In genomic region chr2:73091696-73092095, GRCh38 we compare ENCODE assay signal across 23 cellular contexts. TPM values are rescaled to one million over a fixed set of nuclear protein-coding genes. Genes with fewer than 3 reads are reported as not detected.
DNase-seq lines count a peak whose midpoint lies in the region; ATAC-seq and TF ChIP-seq lines count a peak whose summit lies in the region.
"Had no signal": no experiment of that assay in that cellular context is flagged by ENCODE, and none has a peak within 500 bp of the region (broad histone marks: within the 10 kb centered on the region; RNA-seq: fewer than 3 reads in every experiment).

No MANE protein-coding gene starts in this region.

- H3K79me2 ChIP-seq in parathyroid adenoma: peaks cover 96% of the 10 kb centered on the region

- DNase-seq in D341Med (ENCODE audit: low spot score) (peak; percentile 48), NCI-H1694 (lab: John Stamatoyannopoulos, UW) (peak; percentile 24), chondrocyte (ENCODE audit: low spot score) (peak; percentile 59), esophagus squamous epithelium (lab: John Stamatoyannopoulos, UW) (no peak), left colon (no peak)
- DNase-seq: activated CD4-positive, alpha-beta T cell treated with anti-CD3 and anti-CD28 coated beads, Interleukin-2, amount 10 ng/mL, durations not matched to agents 24 days and 14 days; activated naive CD4-positive, alpha-beta T cell treated with anti-CD3 and anti-CD28 coated beads, Interleukin-2, amount 10 ng/mL, durations not matched to agents 7 days and 5 days; amniotic stem cell; Calu3; dermis blood vessel endothelial cell; glutamatergic neuron; NCI-H510A; stimulated activated CD4-positive, alpha-beta T cell treated with anti-CD3 and anti-CD28 coated beads, Interleukin-2, amount 100 ng/mL, for 48 hours; uterus had no signal

- H3K36me3 ChIP-seq in parathyroid adenoma (ENCODE audit: control insufficient read depth, insufficient read depth, low read length) (no peaks in the 10 kb centered on the region), esophagus squamous epithelium (peaks cover 4 to 23% (median 12%) of the 10 kb centered on the region in 3 donors)
- H3K36me3 ChIP-seq: cardiac muscle cell, uterus had no signal

- H3K9me3 ChIP-seq in parathyroid adenoma (ENCODE audit: control insufficient read depth, low read length): no peaks in the 10 kb centered on the region
- no peaks in the 10 kb centered on the region for H3K9me3 ChIP-seq in esophagus squamous epithelium
- H3K9me3 ChIP-seq: suprapubic skin, uterus had no signal

- no peaks in the 10 kb centered on the region for H3K9me3 Mint-ChIP-seq in chondrocyte (ENCODE audit: low read depth)
- H3K9me3 Mint-ChIP-seq: activated CD4-positive, alpha-beta T cell treated with anti-CD3 and anti-CD28 coated beads, Interleukin-2, amount 10 ng/mL, durations not matched to agents 24 days and 14 days; activated naive CD4-positive, alpha-beta T cell treated with anti-CD3 and anti-CD28 coated beads, Interleukin-2, amount 10 ng/mL, durations not matched to agents 7 days and 5 days; stimulated activated memory B cell treated with anti-CD40 and anti-IgM and Interleukin-4, amounts not matched to agents 10 μg/mL and 1 μg/mL and 100 μg/mL, for 72 hours; T-helper 2 cell treated with Interferon-gamma antibody and Interleukin-4, amounts not matched to agents 5 μg/mL and 100 μg/mL, for 36 hours had no signal

- H3K27me3 ChIP-seq in parathyroid adenoma (ENCODE audit: control insufficient read depth, insufficient read depth, low read length): no peaks in the 10 kb centered on the region
- no peaks in the 10 kb centered on the region for H3K27me3 ChIP-seq in esophagus squamous epithelium
- H3K27me3 ChIP-seq: suprapubic skin, uterus had no signal

- intact Hi-C loops in esophagus squamous epithelium (cut with DNase I): no loop called here
- intact Hi-C loops in left colon (cut with DNase I, micrococcal nuclease): loop anchor here in 1 of 2 donors (10.0 kb wide), 1 partner anchor 63 kb away; no protein-coding TSS in a partner anchor

- H3K27ac ChIP-seq in parathyroid adenoma: peak overlapping the region; percentile 94
- H3K27ac ChIP-seq in esophagus squamous epithelium: no peak overlapping the region
- H3K27ac ChIP-seq: C4-2B, cardiac muscle cell, skin epidermis, suprapubic skin, VCaP had no signal

- no peak overlapping the region for H3K4me3 Mint-ChIP-seq in chondrocyte (ENCODE audit: unreplicated experiment)
- H3K4me3 Mint-ChIP-seq: activated CD4-positive, alpha-beta T cell treated with anti-CD3 and anti-CD28 coated beads, Interleukin-2, amount 10 ng/mL, durations not matched to agents 24 days and 14 days; activated naive CD4-positive, alpha-beta T cell treated with anti-CD3 and anti-CD28 coated beads, Interleukin-2, amount 10 ng/mL, durations not matched to agents 7 days and 5 days; stimulated activated memory B cell treated with anti-CD40 and anti-IgM and Interleukin-4, amounts not matched to agents 10 μg/mL and 1 μg/mL and 100 μg/mL, for 72 hours; T-helper 2 cell treated with Interferon-gamma antibody and Interleukin-4, amounts not matched to agents 5 μg/mL and 100 μg/mL, for 36 hours had no signal

- peaks cover 2% of the 10 kb centered on the region for H3K36me3 Mint-ChIP-seq in chondrocyte (ENCODE audit: low read depth)
- H3K36me3 Mint-ChIP-seq: stimulated activated memory B cell treated with anti-CD40 and anti-IgM and Interleukin-4, amounts not matched to agents 10 μg/mL and 1 μg/mL and 100 μg/mL, for 72 hours had no signal

- H2AFZ ChIP-seq in parathyroid adenoma: no peak overlapping the region

- no peak for TF ChIP-seq POLR2A in esophagus squamous epithelium (IDR thresholded peaks at IDR 0.05)

- H3K4me3 ChIP-seq in parathyroid adenoma (ENCODE audit: low read depth, low read length) (no peak overlapping the region), esophagus squamous epithelium (no peak overlapping the region)
- H3K4me3 ChIP-seq: cardiac muscle cell, skin epidermis, suprapubic skin, uterus had no signal

- H3K27ac Mint-ChIP-seq in chondrocyte (ENCODE audit: unreplicated experiment): peak overlapping the region; percentile 77
- H3K27ac Mint-ChIP-seq: activated CD4-positive, alpha-beta T cell treated with anti-CD3 and anti-CD28 coated beads, Interleukin-2, amount 10 ng/mL, durations not matched to agents 24 days and 14 days; activated naive CD4-positive, alpha-beta T cell treated with anti-CD3 and anti-CD28 coated beads, Interleukin-2, amount 10 ng/mL, durations not matched to agents 7 days and 5 days; stimulated activated memory B cell treated with anti-CD40 and anti-IgM and Interleukin-4, amounts not matched to agents 10 μg/mL and 1 μg/mL and 100 μg/mL, for 72 hours; T-helper 2 cell treated with Interferon-gamma antibody and Interleukin-4, amounts not matched to agents 5 μg/mL and 100 μg/mL, for 36 hours had no signal

- H3K4me1 Mint-ChIP-seq in chondrocyte (ENCODE audit: low read depth): peaks cover 78% of the 10 kb centered on the region
- H3K4me1 Mint-ChIP-seq: activated CD4-positive, alpha-beta T cell treated with anti-CD3 and anti-CD28 coated beads, Interleukin-2, amount 10 ng/mL, durations not matched to agents 24 days and 14 days; activated naive CD4-positive, alpha-beta T cell treated with anti-CD3 and anti-CD28 coated beads, Interleukin-2, amount 10 ng/mL, durations not matched to agents 7 days and 5 days had no signal

- ATAC-seq in left colon (no peak), HG03135 (IDR thresholded peaks at IDR 0.05; ENCODE audit: unreplicated experiment) (no peak)
- ATAC-seq: stimulated activated memory B cell treated with anti-CD40 and anti-IgM and Interleukin-4, amounts not matched to agents 10 μg/mL and 1 μg/mL and 100 μg/mL, for 72 hours had no signal

- no peak for TF ChIP-seq CTCF in chondrocyte (IDR thresholded peaks at IDR 0.05)
- TF ChIP-seq CTCF in parathyroid adenoma (IDR thresholded peaks at IDR 0.05): no peak
- TF ChIP-seq CTCF in esophagus squamous epithelium (IDR thresholded peaks at IDR 0.05): no peak

- H3K4me1 ChIP-seq in parathyroid adenoma: peaks cover 93% of the 10 kb centered on the region
- peaks cover 0 to 41% (median 4%) of the 10 kb centered on the region in 3 donors for H3K4me1 ChIP-seq in esophagus squamous epithelium
- H3K4me1 ChIP-seq: uterus had no signal

- H3K9ac ChIP-seq in parathyroid adenoma: no peak overlapping the region

- no peaks in the 10 kb centered on the region for H3K27me3 Mint-ChIP-seq in chondrocyte (ENCODE audit: low read depth)
- H3K27me3 Mint-ChIP-seq: activated CD4-positive, alpha-beta T cell treated with anti-CD3 and anti-CD28 coated beads, Interleukin-2, amount 10 ng/mL, durations not matched to agents 24 days and 14 days; activated naive CD4-positive, alpha-beta T cell treated with anti-CD3 and anti-CD28 coated beads, Interleukin-2, amount 10 ng/mL, durations not matched to agents 7 days and 5 days; stimulated activated memory B cell treated with anti-CD40 and anti-IgM and Interleukin-4, amounts not matched to agents 10 μg/mL and 1 μg/mL and 100 μg/mL, for 72 hours had no signal

- no peak overlapping the region for H3K4me2 ChIP-seq in parathyroid adenoma (ENCODE audit: low read length)

- WGBS in esophagus squamous epithelium, 2 donors: 81 to 94% methylated on average over 5 to 10 of the region's 11 CpGs

RNA-seq across cellular contexts. Expression of gene SFXN5, which starts 20.2 kb away (rescaled TPM):
- total RNA-seq in chondrocyte (10.6 to 18.1 TPM (median 13.5 TPM) in 3 replicates), esophagus squamous epithelium (10 to 100 TPM in 3 of 4 donors, 1 to 10 TPM in 1; 4.2 to 16.4 (median 12.7) TPM), left colon (10 to 100 TPM; 19.9 to 20.5 TPM)

RNA-seq across cellular contexts. Expression of gene RAB11FIP5, which starts 21.1 kb away (rescaled TPM):
- total RNA-seq in chondrocyte: 39.8 to 54.7 TPM (median 53.1 TPM) in 3 replicates
- 10 to 100 TPM; 12.2 to 19.6 (median 16.6) TPM for total RNA-seq in esophagus squamous epithelium
- 10 to 100 TPM; 19.3 to 19.7 TPM for total RNA-seq in left colon

Comparison
In these comparisons a context has a peak if more than half of its experiments do, and no peak if none do; other contexts are left out.
1. DNase-seq: peak in D341Med (single experiment), NCI-H1694 (single experiment) and chondrocyte (single experiment); none in esophagus squamous epithelium (single experiment) and left colon (0 of 2).